ENCODE assay signal across 8 cellular contexts in the genomic region with DNA sequence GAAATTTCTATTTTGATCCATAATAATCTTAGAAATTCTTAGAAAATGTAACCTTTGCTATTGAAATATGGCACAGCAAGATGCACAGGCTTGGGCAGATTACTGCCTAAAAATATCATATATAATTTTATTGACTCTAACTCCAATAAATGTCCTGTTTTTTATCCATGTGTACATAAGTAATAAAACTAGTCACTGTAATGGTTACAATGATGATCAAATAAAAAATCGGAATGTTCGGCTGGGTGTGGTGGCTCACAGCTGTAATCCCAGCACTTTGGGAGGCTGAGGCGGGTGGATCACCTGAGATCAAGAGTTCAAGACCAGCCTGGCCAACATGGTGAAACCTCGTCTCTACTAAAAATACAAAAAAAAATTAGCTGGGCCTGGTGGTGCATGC. TPM values are rescaled to one million over a fixed set of nuclear protein-coding genes. Genes with fewer than 3 reads are reported as not detected.
"Had no signal": no experiment of that assay in that cellular context is flagged by ENCODE, and none has a peak within 500 bp of the region (broad histone marks: within the 10 kb centered on the region; RNA-seq: fewer than 3 reads in every experiment).

No MANE protein-coding gene starts in this region.

RNA-seq across cellular contexts. Expression of gene FOXP2, which starts 26.3 kb away (rescaled TPM):
- total RNA-seq: activated naive CD4-positive, alpha-beta T cell treated with anti-CD3 and anti-CD28 coated beads for 36 hours; activated naive CD4-positive, alpha-beta T cell treated with anti-CD3 and anti-CD28 coated beads, Interleukin-2, amount 50 U/mL, for 72 hours; activated naive CD8-positive, alpha-beta T cell treated with anti-CD3 and anti-CD28 coated beads for 36 hours; activated naive CD8-positive, alpha-beta T cell treated with anti-CD3 and anti-CD28 coated beads, Interleukin-2, amount 10 ng/mL, durations not matched to agents 7 days and 5 days; activated T-cell treated with anti-CD3 and anti-CD28 coated beads, Interleukin-2, amount 50 U/mL, for 4 hours; activated T-cell treated with anti-CD3 and anti-CD28 coated beads, Interleukin-2, amount 50 U/mL, for 72 hours; activated T-helper 1 cell treated with anti-CD3 and anti-CD28 coated beads, Interleukin-12 subunit alpha, Interleukin-12 subunit beta, Interleukin-2, Interleukin-4 antibody, amounts not matched to agents 30 ng/mL and 10 ng/mL and 1 ng/mL, durations not matched to agents 14 hours and 24 hours and 36 hours; activated T-helper 17 cell treated with anti-CD3 and anti-CD28 coated beads, Interleukin-2, amount 50 U/mL, for 72 hours had no signal
